Comparison of ENCODE assay signal across 24 cellular contexts in the genomic region with DNA sequence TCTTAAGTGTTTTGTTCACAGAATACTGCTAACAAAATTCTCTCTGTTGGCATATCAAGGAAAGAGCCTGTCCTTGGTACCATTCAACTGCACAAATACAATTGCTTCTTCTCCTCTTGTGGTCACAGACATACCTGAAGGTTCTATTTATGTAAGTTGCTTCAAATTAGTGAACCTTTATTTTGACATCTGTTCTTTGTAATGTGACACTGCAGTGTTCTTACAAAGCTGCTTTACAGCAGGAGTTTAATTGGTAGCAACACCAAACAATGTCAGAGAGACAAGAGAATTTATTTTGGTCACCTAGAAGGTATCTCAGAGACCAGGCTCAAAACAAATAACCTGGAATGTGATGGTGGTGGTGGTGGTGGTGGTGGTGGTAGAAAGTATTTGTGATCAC.
A peak's percentile ranks its signal among the peaks of the same experiment; 100 is the strongest.
DNase-seq lines count a peak whose midpoint lies in the region; ATAC-seq and TF ChIP-seq lines count a peak whose summit lies in the region.
"Had no signal": no experiment of that assay in that cellular context is flagged by ENCODE, and none has a peak within 500 bp of the region (broad histone marks: within the 10 kb centered on the region; RNA-seq: fewer than 3 reads in every experiment).

No MANE protein-coding gene starts in this region.

- no peak overlapping the region for H3K4me3 Mint-ChIP-seq in natural killer cell treated with Interleukin-12 subunit alpha and Interleukin-12 subunit beta and Interleukin-15 and Interleukin-18, amount 100 ng/mL, for 72 hours
- no peak overlapping the region for H3K4me3 Mint-ChIP-seq in natural killer cell
- H3K4me3 Mint-ChIP-seq: activated naive CD4-positive, alpha-beta T cell treated with anti-CD3 and anti-CD28 coated beads, Interleukin-2, amount 10 ng/mL, durations not matched to agents 7 days and 5 days; central memory CD8-positive, alpha-beta T cell had no signal

- H3K36me3 ChIP-seq in OCI-LY3 (replicated peaks; ENCODE audit: low read depth, low read length): peaks cover 22% of the 10 kb centered on the region
- H3K36me3 ChIP-seq in transverse colon: no peaks in the 10 kb centered on the region
- H3K36me3 ChIP-seq: ovary, right lobe of liver, suprapubic skin, vagina had no signal

- H3K4me3 ChIP-seq in OCI-LY3 (ENCODE audit: low read length) (peak overlapping the region; percentile 60), transverse colon (no peak overlapping the region)
- H3K4me3 ChIP-seq: dorsolateral prefrontal cortex, ovary, right lobe of liver, suprapubic skin, vagina had no signal

- H3K4me1 Mint-ChIP-seq in natural killer cell treated with Interleukin-12 subunit alpha and Interleukin-12 subunit beta and Interleukin-15 and Interleukin-18, amount 100 ng/mL, for 72 hours (ENCODE audit: low read depth in 2 of 2): peaks cover 21 to 26% of the 10 kb centered on the region in 2 donors
- no peaks in the 10 kb centered on the region for H3K4me1 Mint-ChIP-seq in natural killer cell
- H3K4me1 Mint-ChIP-seq: activated naive CD4-positive, alpha-beta T cell treated with anti-CD3 and anti-CD28 coated beads, Interleukin-2, amount 10 ng/mL, durations not matched to agents 7 days and 5 days had no signal

- H3K79me2 ChIP-seq in OCI-LY3 (ENCODE audit: low read length): no peaks in the 10 kb centered on the region

- peaks cover 12% of the 10 kb centered on the region for H3K9me3 ChIP-seq in OCI-LY3 (ENCODE audit: insufficient read depth, low read length)
- H3K9me3 ChIP-seq in transverse colon: no peaks in the 10 kb centered on the region
- H3K9me3 ChIP-seq: ovary, right lobe of liver, suprapubic skin, vagina had no signal

- peaks cover 20% of the 10 kb centered on the region for H3K36me3 Mint-ChIP-seq in natural killer cell treated with Interleukin-12 subunit alpha and Interleukin-12 subunit beta and Interleukin-15 and Interleukin-18, amount 100 ng/mL, for 72 hours
- no peaks in the 10 kb centered on the region for H3K36me3 Mint-ChIP-seq in natural killer cell
- H3K36me3 Mint-ChIP-seq: activated naive CD4-positive, alpha-beta T cell treated with anti-CD3 and anti-CD28 coated beads, Interleukin-2, amount 10 ng/mL, durations not matched to agents 7 days and 5 days had no signal

- H2AFZ ChIP-seq in OCI-LY3 (ENCODE audit: low read depth, low read length): peak overlapping the region; percentile 14; the same call in 1 of the 2 replicates

- TF ChIP-seq EP300 in transverse colon (IDR thresholded peaks at IDR 0.05; ENCODE audit: low read depth): no peak

- peak overlapping the region; percentile 83 for H3K9ac ChIP-seq in OCI-LY3 (ENCODE audit: low read length)

- no peak for ATAC-seq in natural killer cell treated with Interleukin-12 subunit alpha and Interleukin-12 subunit beta and Interleukin-15 and Interleukin-18, amount 100 ng/mL, for 72 hours
- ATAC-seq in natural killer cell: no peak
- ATAC-seq in HG02840 (IDR thresholded peaks at IDR 0.05; ENCODE audit: low FRiP score, unreplicated experiment): no peak
- ATAC-seq in sciatic nerve: no peak
- ATAC-seq: right lobe of liver had no signal

- DNase-seq in natural killer cell treated with Interleukin-12 subunit alpha and Interleukin-12 subunit beta and Interleukin-15 and Interleukin-18, amount 100 ng/mL, for 72 hours (ENCODE audit: low spot score): no peak
- DNase-seq in natural killer cell (no peak), NCI-H2107 treated with DMSO at 0.1 percent for 48 hours (lab: John Stamatoyannopoulos, UW; ENCODE audit: unreplicated experiment) (peak; percentile 93), transverse colon (no peak), D341Med (ENCODE audit: low spot score) (no peak), sciatic nerve (ENCODE audit: low spot score) (no peak)
- DNase-seq: activated CD4-positive, CD25-positive, alpha-beta regulatory T cell treated with anti-CD3 and anti-CD28 coated beads, Interleukin-2, amount 50 U/mL, for 72 hours; activated CD8-positive, alpha-beta memory T cell treated with anti-CD3 and anti-CD28 coated beads for 24 hours; activated naive CD4-positive, alpha-beta T cell treated with anti-CD3 and anti-CD28 coated beads, Interleukin-2, amount 10 ng/mL, durations not matched to agents 7 days and 5 days; activated T-cell treated with anti-CD3 and anti-CD28 coated beads, Interleukin-2, amount 50 U/mL, for 48 hours; anterior cingulate cortex; Calu3; dorsolateral prefrontal cortex; kidney; mammary epithelial cell; ovary; right lobe of liver; SHP77; SW 1271 had no signal

- TF ChIP-seq CTCF in natural killer cell (IDR thresholded peaks at IDR 0.05) (no peak), OCI-LY3 (IDR thresholded peaks at IDR 0.05; ENCODE audit: low read depth, low read length) (no peak), transverse colon (IDR thresholded peaks at IDR 0.05) (no peak)

- in situ Hi-C loops in transverse colon (cut with MboI; ENCODE audit: low pct_ligation_motif_present in 1 of 4, low pct_unique_long_range_greater_than_20kb in 1 of 4, low sequenced_read_pairs in 3 of 4): no loop called here

- no peaks in the 10 kb centered on the region for H4K20me1 ChIP-seq in OCI-LY3 (ENCODE audit: insufficient read depth, low read length)

- intact Hi-C loops in natural killer cell (cut with micrococcal nuclease): no loop called here
- intact Hi-C loops in transverse colon (cut with DNase I; ENCODE audit: low total_unique reads): no loop called here
- intact Hi-C loops in sciatic nerve (cut with DNase I): no loop called here

- H3K27me3 ChIP-seq in OCI-LY3 (ENCODE audit: low read depth, low read length) (no peaks in the 10 kb centered on the region), transverse colon (no peaks in the 10 kb centered on the region)
- H3K27me3 ChIP-seq: dorsolateral prefrontal cortex, ovary, right lobe of liver, suprapubic skin, vagina had no signal

- H3K9me3 Mint-ChIP-seq in natural killer cell treated with Interleukin-12 subunit alpha and Interleukin-12 subunit beta and Interleukin-15 and Interleukin-18, amount 100 ng/mL, for 72 hours: peaks cover 6% of the 10 kb centered on the region
- H3K9me3 Mint-ChIP-seq in natural killer cell: no peaks in the 10 kb centered on the region
- H3K9me3 Mint-ChIP-seq: central memory CD8-positive, alpha-beta T cell had no signal

- peak overlapping the region; percentile 83 for H3K4me2 ChIP-seq in OCI-LY3 (ENCODE audit: low read length)

- peak overlapping the region; percentile 31 to 87 for H3K27ac Mint-ChIP-seq in natural killer cell treated with Interleukin-12 subunit alpha and Interleukin-12 subunit beta and Interleukin-15 and Interleukin-18, amount 100 ng/mL, for 72 hours
- no peak overlapping the region for H3K27ac Mint-ChIP-seq in natural killer cell
- H3K27ac Mint-ChIP-seq: activated naive CD4-positive, alpha-beta T cell treated with anti-CD3 and anti-CD28 coated beads, Interleukin-2, amount 10 ng/mL, durations not matched to agents 7 days and 5 days had no signal

- H3K4me1 ChIP-seq in OCI-LY3 (ENCODE audit: low read length): peaks cover 68% of the 10 kb centered on the region
- H3K4me1 ChIP-seq in transverse colon: no peaks in the 10 kb centered on the region
- H3K4me1 ChIP-seq: right lobe of liver, suprapubic skin, vagina had no signal

- peaks cover 0 to 2% of the 10 kb centered on the region in 2 donors for H3K27me3 Mint-ChIP-seq in natural killer cell treated with Interleukin-12 subunit alpha and Interleukin-12 subunit beta and Interleukin-15 and Interleukin-18, amount 100 ng/mL, for 72 hours
- peaks cover under 1 to 7% of the 10 kb centered on the region in 2 donors for H3K27me3 Mint-ChIP-seq in natural killer cell (ENCODE audit: low read depth in 2 of 2)
- H3K27me3 Mint-ChIP-seq: activated naive CD4-positive, alpha-beta T cell treated with anti-CD3 and anti-CD28 coated beads, Interleukin-2, amount 10 ng/mL, durations not matched to agents 7 days and 5 days; central memory CD8-positive, alpha-beta T cell had no signal

- TF ChIP-seq POLR2A in transverse colon (IDR thresholded peaks at IDR 0.05): no peak

- H3K27ac ChIP-seq in OCI-LY3 (ENCODE audit: low read length) (peak overlapping the region; percentile 95), transverse colon (no peak overlapping the region)
- H3K27ac ChIP-seq: dorsolateral prefrontal cortex, ovary, right lobe of liver, suprapubic skin, vagina had no signal

Comparison
In these comparisons a context has a peak if more than half of its experiments do, and no peak if none do; other contexts are left out.
1. H3K27ac Mint-ChIP-seq: peak in natural killer cell treated with Interleukin-12 subunit alpha and Interleukin-12 subunit beta and Interleukin-15 and Interleukin-18, amount 100 ng/mL, for 72 hours (2 of 2); none in natural killer cell (0 of 2).